ENCODE assay signal across 8 cellular contexts in genomic region chr3:49104052-49104426, GRCh38. TPM values are rescaled to one million over a fixed set of nuclear protein-coding genes. Genes with fewer than 3 reads are reported as not detected.
DNase-seq lines count a peak whose midpoint lies in the region; ATAC-seq, FAIRE-seq and TF ChIP-seq lines count a peak whose summit lies in the region.

No MANE protein-coding gene starts in this region.

- peak overlapping the region; percentile 85 for H3K9ac ChIP-seq in endothelial cell of umbilical vein (replicated peaks; ENCODE audit: extremely low read depth, insufficient read depth, low read length)

- H3K27me3 Mint-ChIP-seq in CD4-positive, alpha-beta T cell: no peaks in the 10 kb centered on the region

- H4K20me1 ChIP-seq in OCI-LY7 (ENCODE audit: insufficient read depth, low read length) (no peaks in the 10 kb centered on the region), endothelial cell of umbilical vein (replicated peaks; ENCODE audit: control insufficient read depth, extremely low read depth, insufficient read depth, low read length) (no peaks in the 10 kb centered on the region)

- no peak for TF ChIP-seq CTCF in CD4-positive, alpha-beta T cell (IDR thresholded peaks at IDR 0.05)
- TF ChIP-seq CTCF in OCI-LY7 (conservative IDR thresholded peaks at IDR 0.05; ENCODE audit: low read length): no peak
- no peak for TF ChIP-seq CTCF in endothelial cell of umbilical vein (IDR thresholded peaks at IDR 0.05; ENCODE audit: extremely low read depth in 1 of 2, insufficient read depth in 1 of 2, low read depth in 1 of 2, low read length in 2 of 2)
- no peak for TF ChIP-seq CTCF in neutrophil (IDR thresholded peaks at IDR 0.05)

- H2AFZ ChIP-seq in OCI-LY7 (ENCODE audit: low read length) (peak overlapping the region; percentile 72; the same call in 1 of the 2 replicates), endothelial cell of umbilical vein (ENCODE audit: low read depth, low read length) (peak overlapping the region; percentile 85)

- ATAC-seq in CD4-positive, alpha-beta T cell (ENCODE audit: poor library complexity): no peak
- ATAC-seq in HG02870 (IDR thresholded peaks at IDR 0.05; ENCODE audit: unreplicated experiment) (no peak), HG03095 (IDR thresholded peaks at IDR 0.05; ENCODE audit: unreplicated experiment) (no peak)

- intact Hi-C loops in CD4-positive, alpha-beta T cell (cut with DNase I, micrococcal nuclease): loop anchor here (1.0 to 5.0 kb wide), 3 partner anchors 10 to 187 kb away; partner anchors contain the start of genes QRICH1 (in 2 of the 2), USP19 (in 2 of the 2) and ARIH2 (in 1 of the 2)
- intact Hi-C loops in OCI-LY7 (cut with micrococcal nuclease; ENCODE audit: unreplicated experiment): loop anchor here (1.0 kb wide), 1 partner anchor 10 kb away; the partner anchor contains the start of gene QRICH1
- intact Hi-C loops in endothelial cell of umbilical vein (cut with micrococcal nuclease): loop anchor here (1.0 to 2.0 kb wide), 3 partner anchors 10 to 29 kb away; partner anchors contain the start of genes LAMB2, QRICH1 and USP19

- H3K4me2 ChIP-seq in OCI-LY7 (ENCODE audit: low read length) (peak overlapping the region; percentile 70), endothelial cell of umbilical vein (ENCODE audit: insufficient read depth, low read length) (peak overlapping the region; percentile 90)

- in situ Hi-C loops in KBM-7 (cut with MboI; ENCODE audit: low pct_unique_long_range_greater_than_20kb, low sequenced_read_pairs): no loop called here

- H3K4me3 ChIP-seq in OCI-LY7 (ENCODE audit: low read depth, low read length, poor library complexity, severe bottlenecking) (peak overlapping the region; percentile 79), endothelial cell of umbilical vein (replicated peaks in 1 of 3; ENCODE audit: insufficient read depth in 1 of 3, low read depth in 1 of 3, low read length in 3 of 3) (peak overlapping the region; percentile 67 to 90 (median 85)), neutrophil (ENCODE audit: low read depth in 1 of 2, low read length in 1 of 2) (peak overlapping the region; percentile 92 to 96)

- H3K27me3 ChIP-seq in CD4-positive, alpha-beta T cell (ENCODE audit: control insufficient read depth, insufficient read depth, low read length): no peaks in the 10 kb centered on the region
- H3K27me3 ChIP-seq in endothelial cell of umbilical vein (ENCODE audit: control insufficient read depth in 2 of 2, insufficient read depth in 2 of 2, low read length in 2 of 2): no peaks in the 10 kb centered on the region
- no peaks in the 10 kb centered on the region for H3K27me3 ChIP-seq in neutrophil

- BruUV-seq in OCI-LY7 (replicated peaks; lab: Mats Ljungman, UMichigan): TSS peak; percentile 74
- BruUV-seq in endothelial cell of umbilical vein (replicated peaks; lab: Mats Ljungman, UMichigan): TSS peak; percentile 66

- peaks cover 24% of the 10 kb centered on the region for H3K4me1 ChIP-seq in OCI-LY7 (ENCODE audit: insufficient read depth, low read length, poor library complexity, severe bottlenecking)
- peaks cover 9% of the 10 kb centered on the region for H3K4me1 ChIP-seq in endothelial cell of umbilical vein (ENCODE audit: control insufficient read depth, extremely low read depth, insufficient read depth, low read length)
- H3K4me1 ChIP-seq in neutrophil (ENCODE audit: control insufficient read depth in 1 of 2, insufficient read depth in 1 of 2, low read depth in 1 of 2, low read length in 1 of 2): peaks cover 18 to 20% of the 10 kb centered on the region in 2 experiments

- POLR2A ChIA-PET in CD4-positive, alpha-beta T cell (lab: Charles Lee): interaction anchor here (1.0 to 5.1 kb wide), 7 partner anchors 11 to 236 kb away, joined by 3 to 77 read pairs (median 9); partner anchors contain the start of genes DALRD3, IMPDH2, NDUFAF3 and QRICH1
- POLR2A ChIA-PET in OCI-LY7 (lab: Charles Lee) (interaction anchor here (0.6 to 2.4 kb wide), 5 partner anchors 10 to 113 kb away, joined by 3 to 14 read pairs (median 3); partner anchors contain the start of genes NDUFAF3, QRICH1, USP19 and WDR6), endothelial cell of umbilical vein (lab: Charles Lee) (no interaction called here)

- peaks cover 31% of the 10 kb centered on the region for H3K4me1 Mint-ChIP-seq in CD4-positive, alpha-beta T cell (ENCODE audit: low read depth)

- no peaks in the 10 kb centered on the region for H3K9me3 ChIP-seq in CD4-positive, alpha-beta T cell (ENCODE audit: control insufficient read depth, low read length)
- H3K9me3 ChIP-seq in OCI-LY7 (ENCODE audit: low read length) (no peaks in the 10 kb centered on the region), endothelial cell of umbilical vein (replicated peaks; ENCODE audit: control insufficient read depth, insufficient read depth, low read length) (no peaks in the 10 kb centered on the region), neutrophil (no peaks in the 10 kb centered on the region)

- H3K36me3 ChIP-seq in OCI-LY7 (ENCODE audit: insufficient read depth, low read length) (peaks cover 61% of the 10 kb centered on the region), endothelial cell of umbilical vein (ENCODE audit: control insufficient read depth in 2 of 2, extremely low read depth in 1 of 2, insufficient read depth in 2 of 2, low read length in 2 of 2) (peaks cover 7 to 33% of the 10 kb centered on the region in 2 experiments), neutrophil (peaks cover 60% of the 10 kb centered on the region)

- no peaks in the 10 kb centered on the region for H3K9me3 Mint-ChIP-seq in CD4-positive, alpha-beta T cell

- peak overlapping the region; percentile 99 for H3K27ac Mint-ChIP-seq in CD4-positive, alpha-beta T cell

- no peaks in the 10 kb centered on the region for H3K9me1 ChIP-seq in endothelial cell of umbilical vein (replicated peaks; ENCODE audit: control insufficient read depth, extremely low read depth, insufficient read depth, low read length)

- CTCF ChIA-PET in CD4-positive, alpha-beta T cell (lab: Charles Lee): interaction anchor here (1.5 to 3.5 kb wide), 2 partner anchors 10 to 67 kb away, joined by 4 to 20 read pairs; partner anchors contain the start of genes KLHDC8B and QRICH1
- CTCF ChIA-PET in OCI-LY7 (lab: Charles Lee; ENCODE audit: unreplicated experiment): interaction anchor here (0.6 to 0.8 kb wide), 2 partner anchors 10 to 336 kb away, joined by 3 to 7 read pairs; partner anchors contain the start of gene QRICH1
- CTCF ChIA-PET in endothelial cell of umbilical vein (lab: Charles Lee): interaction anchor here (3.6 kb wide), 1 partner anchor 10 kb away, joined by 22 read pairs; the partner anchor contains the start of gene QRICH1

- no peak for TF ChIP-seq POLR2A in endothelial cell of umbilical vein (IDR thresholded peaks at IDR 0.05; ENCODE audit: low read depth, low read length)

- peak in 1 of 10 experiments; percentile 7 for DNase-seq in CD4-positive, alpha-beta T cell
- peak; percentile 8 for DNase-seq in OCI-LY7 (ENCODE audit: low spot score)
- no peak for DNase-seq in endothelial cell of umbilical vein (ENCODE audit: low read depth, low spot score)
- no peak for DNase-seq in DMS 273 treated with DMSO at 0.1 percent for 48 hours (lab: John Stamatoyannopoulos, UW)
- no peak for DNase-seq in KBM-7

- peak overlapping the region; percentile 71 for H3K27ac ChIP-seq in CD4-positive, alpha-beta T cell (ENCODE audit: low read depth, low read length)
- H3K27ac ChIP-seq in OCI-LY7 (ENCODE audit: low read depth, low read length, poor library complexity, severe bottlenecking) (peak overlapping the region; percentile 76), endothelial cell of umbilical vein (ENCODE audit: insufficient read depth, low read depth, low read length) (peak overlapping the region; percentile 72), neutrophil (peak overlapping the region; percentile 75)

- peaks cover 59% of the 10 kb centered on the region for H3K36me3 Mint-ChIP-seq in CD4-positive, alpha-beta T cell (ENCODE audit: low read depth)

- H3K4me3 Mint-ChIP-seq in CD4-positive, alpha-beta T cell: peak overlapping the region; percentile 99

- dilution Hi-C loops in endothelial cell of umbilical vein (cut with MboI; ENCODE audit: extremely low pct_ligation_motif_present, low sequenced_read_pairs): no loop called here

- no peaks in the 10 kb centered on the region for H3K9me2 ChIP-seq in OCI-LY7 (ENCODE audit: insufficient read depth, low read length)

- FAIRE-seq in endothelial cell of umbilical vein (lab: Jason Lieb, UNC): no peak

- peaks cover 17% of the 10 kb centered on the region for H3K79me2 ChIP-seq in OCI-LY7 (ENCODE audit: insufficient read depth, low read depth, low read length)
- H3K79me2 ChIP-seq in endothelial cell of umbilical vein (ENCODE audit: control insufficient read depth, insufficient read depth, low read length): peaks cover 8% of the 10 kb centered on the region

RNA-seq across cellular contexts. Expression of gene QARS1, which starts 0.5 kb away (rescaled TPM):
- 100 to 1,000 TPM; 264 to 287 TPM for total RNA-seq in CD4-positive, alpha-beta T cell
- total RNA-seq in OCI-LY7 (2014; rRNA removed; shearing (Covaris generic)): 290 and 310 TPM in 2 replicates
- total RNA-seq in OCI-LY7 (2022) (355 and 459 TPM in 2 replicates), endothelial cell of umbilical vein (261 and 285 TPM in 2 replicates)
- 434 and 477 TPM in 2 replicates for polyA plus RNA-seq in endothelial cell of umbilical vein
- polyA plus RNA-seq in endothelial cell of umbilical vein (2011; cell fraction: cytosol; rRNA removed): 308 and 315 TPM in 2 replicates
- polyA plus RNA-seq in endothelial cell of umbilical vein (2011; cell fraction: nucleus; rRNA removed): 681 and 803 TPM in 2 replicates
- polyA plus RNA-seq in endothelial cell of umbilical vein (2012): 288 and 313 TPM in 2 replicates
- 280 and 284 TPM in 2 replicates for polyA minus RNA-seq in endothelial cell of umbilical vein
- 116 TPM for polyA minus RNA-seq in endothelial cell of umbilical vein (2011; cell fraction: cytosol; rRNA and poly(A)+ RNA removed)
- 156 and 170 TPM in 2 replicates for polyA minus RNA-seq in endothelial cell of umbilical vein (2011; cell fraction: nucleus; rRNA and poly(A)+ RNA removed)

RNA-seq across cellular contexts. Expression of gene QRICH1, which starts 10.2 kb away (rescaled TPM):
- 100 to 1,000 TPM; 210 to 255 TPM for total RNA-seq in CD4-positive, alpha-beta T cell
- 93.0 and 111 TPM in 2 replicates for total RNA-seq in OCI-LY7 (2014; rRNA removed; shearing (Covaris generic))
- total RNA-seq in OCI-LY7 (2022): 132 and 156 TPM in 2 replicates
- 106 and 116 TPM in 2 replicates for total RNA-seq in endothelial cell of umbilical vein
- polyA plus RNA-seq in endothelial cell of umbilical vein: 89.6 and 89.7 TPM in 2 replicates
- polyA plus RNA-seq in endothelial cell of umbilical vein (2011; cell fraction: cytosol; rRNA removed): 67.2 and 68.2 TPM in 2 replicates
- 306 and 324 TPM in 2 replicates for polyA plus RNA-seq in endothelial cell of umbilical vein (2011; cell fraction: nucleus; rRNA removed)
- 41.5 and 50.0 TPM in 2 replicates for polyA plus RNA-seq in endothelial cell of umbilical vein (2012)
- polyA minus RNA-seq in endothelial cell of umbilical vein: 145 and 152 TPM in 2 replicates
- 66.4 TPM for polyA minus RNA-seq in endothelial cell of umbilical vein (2011; cell fraction: cytosol; rRNA and poly(A)+ RNA removed)
- polyA minus RNA-seq in endothelial cell of umbilical vein (2011; cell fraction: nucleus; rRNA and poly(A)+ RNA removed): 67.8 and 109 TPM in 2 replicates

RNA-seq across cellular contexts. Expression of gene USP19, which starts 16.6 kb away (rescaled TPM):
- total RNA-seq in CD4-positive, alpha-beta T cell: 10 to 100 TPM; 84.9 to 86.2 TPM
- 49.4 and 57.2 TPM in 2 replicates for total RNA-seq in OCI-LY7 (2014; rRNA removed; shearing (Covaris generic))
- total RNA-seq in OCI-LY7 (2022) (69.4 and 78.3 TPM in 2 replicates), endothelial cell of umbilical vein (39.1 and 42.2 TPM in 2 replicates)
- polyA plus RNA-seq in endothelial cell of umbilical vein: 31.3 and 36.8 TPM in 2 replicates
- polyA plus RNA-seq in endothelial cell of umbilical vein (2011; cell fraction: cytosol; rRNA removed): 23.3 and 25.3 TPM in 2 replicates
- 82.3 and 94.1 TPM in 2 replicates for polyA plus RNA-seq in endothelial cell of umbilical vein (2011; cell fraction: nucleus; rRNA removed)
- 16.8 and 22.3 TPM in 2 replicates for polyA plus RNA-seq in endothelial cell of umbilical vein (2012)
- 64.9 and 87.8 TPM in 2 replicates for polyA minus RNA-seq in endothelial cell of umbilical vein
- polyA minus RNA-seq in endothelial cell of umbilical vein (2011; cell fraction: cytosol; rRNA and poly(A)+ RNA removed): 46.7 TPM
- polyA minus RNA-seq in endothelial cell of umbilical vein (2011; cell fraction: nucleus; rRNA and poly(A)+ RNA removed): 22.6 and 24.7 TPM in 2 replicates

RNA-seq across cellular contexts. Expression of gene LAMB2, which starts 28.8 kb away (rescaled TPM):
- total RNA-seq in CD4-positive, alpha-beta T cell: under 1 TPM; 0.36 to 0.60 TPM
- 0.44 TPM in 2 replicates for total RNA-seq in OCI-LY7 (2014; rRNA removed; shearing (Covaris generic))
- total RNA-seq in OCI-LY7 (2022): not detected in 2 replicates
- total RNA-seq in endothelial cell of umbilical vein: 374 and 423 TPM in 2 replicates
- 744 and 764 TPM in 2 replicates for polyA plus RNA-seq in endothelial cell of umbilical vein
- 276 and 317 TPM in 2 replicates for polyA plus RNA-seq in endothelial cell of umbilical vein (2011; cell fraction: cytosol; rRNA removed)
- polyA plus RNA-seq in endothelial cell of umbilical vein (2011; cell fraction: nucleus; rRNA removed): 2,834 and 3,705 TPM in 2 replicates
- polyA plus RNA-seq in endothelial cell of umbilical vein (2012): 291 and 300 TPM in 2 replicates
- 1,085 and 1,182 TPM in 2 replicates for polyA minus RNA-seq in endothelial cell of umbilical vein
- 1.6 TPM for polyA minus RNA-seq in endothelial cell of umbilical vein (2011; cell fraction: cytosol; rRNA and poly(A)+ RNA removed)
- polyA minus RNA-seq in endothelial cell of umbilical vein (2011; cell fraction: nucleus; rRNA and poly(A)+ RNA removed): 489 and 637 TPM in 2 replicates
